In genomic region chr2:178414266-178415247, GRCh38 we compare ENCODE assay signal across 8 cellular contexts. TPM values are rescaled to one million over a fixed set of nuclear protein-coding genes. Genes with fewer than 3 reads are reported as not detected.
DNase-seq lines count a peak whose midpoint lies in the region; ATAC-seq and TF ChIP-seq lines count a peak whose summit lies in the region.

No MANE protein-coding gene starts in this region.

- peak overlapping the region; percentile 63 to 71 for H3K9ac ChIP-seq in duodenal mucosa (ENCODE audit: low read depth in 1 of 2, low read length in 2 of 2)

- peak overlapping the region; percentile 84 to 99 (median 96) for H3K27ac Mint-ChIP-seq in CD14-positive monocyte

- peaks cover 25% of the 10 kb centered on the region for H3K4me1 Mint-ChIP-seq in CD14-positive monocyte

- ATAC-seq in HG03460 (IDR thresholded peaks at IDR 0.05; ENCODE audit: unreplicated experiment), result peak; percentile 82

- H3K27ac ChIP-seq in duodenal mucosa (ENCODE audit: low read depth, low read length), result no peak overlapping the region

- no peak for TF ChIP-seq POLR2A in lower leg skin (IDR thresholded peaks at IDR 0.05)

- no peaks in the 10 kb centered on the region for H3K36me3 ChIP-seq in duodenal mucosa (ENCODE audit: control insufficient read depth in 1 of 2, insufficient read depth in 2 of 2, low read length in 2 of 2)

- DNase-seq in CD14-positive monocyte (ENCODE audit: low spot score), result peak; percentile 87
- peak; percentile 41 for DNase-seq in GM19240 (ENCODE audit: insufficient read length, low spot score)
- peak; percentile 88 for DNase-seq in NCI-H524 treated with DMSO at 0.1 percent for 48 hours (lab: John Stamatoyannopoulos, UW)
- peak; percentile 47 to 68 for DNase-seq in activated CD4-positive, alpha-beta T cell treated with anti-CD3 and anti-CD28 coated beads, Interleukin-2, amount 50 U/mL, for 24 hours (ENCODE audit: low read depth in 1 of 2, low spot score in 1 of 2)
- peak; percentile 90 to 97 for DNase-seq in lower leg skin (ENCODE audit: low spot score in 2 of 2)
- DNase-seq in stimulated activated CD4-positive, alpha-beta T cell treated with anti-CD3 and anti-CD28 coated beads, Interleukin-4, amount 100 ng/mL, for 48 hours (ENCODE audit: low read depth in 2 of 2), result peak; percentile 71 to 78

- no peaks in the 10 kb centered on the region for H3K9me3 ChIP-seq in duodenal mucosa (ENCODE audit: control insufficient read depth in 1 of 2, low read length in 2 of 2)

- H3K4me3 ChIP-seq in duodenal mucosa (ENCODE audit: low read depth in 1 of 2, low read length in 2 of 2), result peak overlapping the region; percentile 60 to 76
- no peak overlapping the region for H3K4me3 ChIP-seq in lower leg skin (ENCODE audit: low read depth, poor library complexity, severe bottlenecking)

- peaks cover 11 to 12% of the 10 kb centered on the region in 2 donors for H3K4me1 ChIP-seq in duodenal mucosa (ENCODE audit: control insufficient read depth in 1 of 2, insufficient read depth in 2 of 2, low read length in 2 of 2)

- peaks cover 2 to 3% of the 10 kb centered on the region in 2 donors for H3K36me3 Mint-ChIP-seq in CD14-positive monocyte

- peak; percentile 94 for TF ChIP-seq CTCF in CD14-positive monocyte (IDR thresholded peaks at IDR 0.05)
- TF ChIP-seq CTCF in lower leg skin (IDR thresholded peaks at IDR 0.05), result no peak

- peak overlapping the region; percentile 88 to 95 for H3K4me3 Mint-ChIP-seq in CD14-positive monocyte

- no peaks in the 10 kb centered on the region for H3K9me3 Mint-ChIP-seq in CD14-positive monocyte

- WGBS in lower leg skin, 2 donors, result 8 to 9% methylated on average over 21 of the region's 21 CpGs

- no peaks in the 10 kb centered on the region for H3K27me3 Mint-ChIP-seq in CD14-positive monocyte (ENCODE audit: low read depth in 3 of 3)

- intact Hi-C loops in CD14-positive monocyte (cut with micrococcal nuclease), result no loop called here
- intact Hi-C loops in lower leg skin (cut with DNase I; ENCODE audit: low total_unique reads), result no loop called here

- peaks cover 0 to 2% of the 10 kb centered on the region in 2 donors for H3K27me3 ChIP-seq in duodenal mucosa (ENCODE audit: control insufficient read depth in 1 of 2, insufficient read depth in 2 of 2, low read length in 2 of 2)

RNA-seq across cellular contexts. Expression of gene PRKRA, which starts 36.4 kb away (rescaled TPM):
- 10 to 100 TPM; 35.4 to 35.8 TPM for polyA plus RNA-seq in CD14-positive monocyte
- 10 to 100 TPM; 53.8 to 71.2 (median 57.3) TPM for total RNA-seq in lower leg skin

RNA-seq across cellular contexts. Expression of gene PJVK, which starts 36.6 kb away (rescaled TPM):
- not detected for polyA plus RNA-seq in CD14-positive monocyte
- 1 to 10 TPM in 3 of 4 donors, under 1 TPM in 1; 0.84 to 6.6 (median 1.2) TPM for total RNA-seq in lower leg skin

Comparison
In these comparisons a context has a peak if more than half of its experiments do, and no peak if none do; other contexts are left out.
1. DNase-seq: peak in every context shown above with its lines; median percentile 94 in lower leg skin; 88 in NCI-H524 treated with DMSO at 0.1 percent for 48 hours; 87 in CD14-positive monocyte; 74 in stimulated activated CD4-positive, alpha-beta T cell treated with anti-CD3 and anti-CD28 coated beads, Interleukin-4, amount 100 ng/mL, for 48 hours; 58 in activated CD4-positive, alpha-beta T cell treated with anti-CD3 and anti-CD28 coated beads, Interleukin-2, amount 50 U/mL, for 24 hours; 41 in GM19240.